In genomic region chr12:96425321-96425720, GRCh38 we compare ENCODE assay signal across 9 cellular contexts. TPM values are rescaled to one million over a fixed set of nuclear protein-coding genes. Genes with fewer than 3 reads are reported as not detected.
DNase-seq lines count a peak whose midpoint lies in the region; ATAC-seq, FAIRE-seq and TF ChIP-seq lines count a peak whose summit lies in the region.
"Had no signal": no experiment of that assay in that cellular context is flagged by ENCODE, and none has a peak within 500 bp of the region (broad histone marks: within the 10 kb centered on the region; RNA-seq: fewer than 3 reads in every experiment).

No MANE protein-coding gene starts in this region.

- peak overlapping the region in 2 of 7 donors; percentile 16 to 61 for H3K27ac Mint-ChIP-seq in CD14-positive monocyte

- intact Hi-C loops in Panc1 (cut with micrococcal nuclease; ENCODE audit: unreplicated experiment) = no loop called here
- intact Hi-C loops in CD14-positive monocyte (cut with micrococcal nuclease) = no loop called here

- H3K4me1 Mint-ChIP-seq in CD14-positive monocyte = peaks cover 30% of the 10 kb centered on the region

- H3K4me3 ChIP-seq in Panc1 (ENCODE audit: low read depth in 2 of 2, low read length in 2 of 2) = no peak overlapping the region

- H3K4me1 ChIP-seq in Panc1 (ENCODE audit: control insufficient read depth, insufficient read depth, low read length) = 0 out of 2 replicates have a peak, but pooled peaks cover 4% of the 10 kb centered on the region

- no peak for TF ChIP-seq POLR2A in H54 (IDR thresholded peaks at IDR 0.05; ENCODE audit: low read depth, low read length)

- H3K27ac ChIP-seq in Panc1 (ENCODE audit: low read length) = no peak overlapping the region

- TF ChIP-seq CTCF in Panc1 (IDR thresholded peaks at IDR 0.05) (no peak), CD14-positive monocyte (IDR thresholded peaks at IDR 0.05) (no peak)

- ATAC-seq in Panc1 (peak; percentile 23; the same call in 1 of the 2 replicates), GM19395 (IDR thresholded peaks at IDR 0.05; ENCODE audit: unreplicated experiment) (no peak)

- H3K27me3 ChIP-seq in Panc1 (ENCODE audit: control insufficient read depth, insufficient read depth, low read length) = no peaks in the 10 kb centered on the region

- CTCF ChIA-PET in Panc1 (lab: Charles Lee) = no interaction called here

- H3K4me3 Mint-ChIP-seq in CD14-positive monocyte = no peak overlapping the region

- POLR2A ChIA-PET in Panc1 (lab: Charles Lee) = no interaction called here

- H3K9me3 Mint-ChIP-seq in CD14-positive monocyte = peaks cover 0 to 2% (median 0%) of the 10 kb centered on the region in 7 donors

- DNase-seq in EL (peak; percentile 90), H54 (ENCODE audit: insufficient read length, low spot score) (peak; percentile 24), Panc1 (ENCODE audit: low read depth, low spot score) (no peak), fibroblast of peridontal ligament (ENCODE audit: extremely low read depth) (peak; percentile 93), DMS79 treated with DMSO at 0.1 percent for 48 hours (lab: John Stamatoyannopoulos, UW) (no peak), retina (no peak), CD14-positive monocyte (ENCODE audit: low spot score) (no peak)

- BruUV-seq in Panc1 (replicated peaks; lab: Mats Ljungman, UMichigan) = no TSS peak

- H3K9me3 ChIP-seq in Panc1 (ENCODE audit: control insufficient read depth, insufficient read depth, low read depth, low read length) = no peaks in the 10 kb centered on the region

- no peaks in the 10 kb centered on the region for H3K36me3 Mint-ChIP-seq in CD14-positive monocyte

- no peaks in the 10 kb centered on the region for H3K27me3 Mint-ChIP-seq in CD14-positive monocyte (ENCODE audit: low read depth in 3 of 3)

- FAIRE-seq in H54 (lab: Jason Lieb, UNC) = peak; percentile 92
- FAIRE-seq: colon had no signal

- in situ Hi-C loops in Panc1 (cut with HindIII; ENCODE audit: low pct_unique_long_range_greater_than_20kb, low sequenced_read_pairs) = no loop called here

- no peaks in the 10 kb centered on the region for H3K36me3 ChIP-seq in Panc1 (ENCODE audit: control insufficient read depth, insufficient read depth, low read length)

RNA-seq across cellular contexts. Expression of gene CDK17, which starts 25.1 kb away (rescaled TPM):
- total RNA-seq in Panc1 (2021; ENCODE audit: unreplicated experiment) = 23.2 TPM
- polyA plus RNA-seq in Panc1 (2012; ENCODE audit: insufficient read length) = 9.9 TPM
- polyA plus RNA-seq in CD14-positive monocyte = 1 to 10 TPM; 3.6 to 6.4 TPM

Comparison
In these comparisons a context has a peak if more than half of its experiments do, and no peak if none do; other contexts are left out.
1. DNase-seq: peak in EL (single experiment), H54 (single experiment) and fibroblast of peridontal ligament (single experiment); none in Panc1 (single experiment), DMS79 treated with DMSO at 0.1 percent for 48 hours (single experiment), retina (single experiment) and CD14-positive monocyte (single experiment).